In genomic region chr1:168064216-168064615, GRCh38 we compare ENCODE assay signal across 17 cellular contexts.
A peak's percentile ranks its signal among the peaks of the same experiment; 100 is the strongest.
DNase-seq lines count a peak whose midpoint lies in the region; ATAC-seq, FAIRE-seq and TF ChIP-seq lines count a peak whose summit lies in the region.
"Had no signal": no experiment of that assay in that cellular context is flagged by ENCODE, and none has a peak within 500 bp of the region (broad histone marks: within the 10 kb centered on the region; RNA-seq: fewer than 3 reads in every experiment).

No MANE protein-coding gene starts in this region.

- H2BK5ac ChIP-seq in IMR-90 (ENCODE audit: low read depth, low read length, poor library complexity, severe bottlenecking): no peak overlapping the region

- peaks cover 13% of the 10 kb centered on the region; the same call in 1 of the 2 replicates for H3K36me3 ChIP-seq in IMR-90 (ENCODE audit: control insufficient read depth, insufficient read depth, low read length)
- H3K36me3 ChIP-seq in K562 (ENCODE audit: control insufficient read depth, insufficient read depth, low read length): peaks cover 76% of the 10 kb centered on the region
- H3K36me3 ChIP-seq in osteoblast (ENCODE audit: insufficient read depth, low read length): peaks cover 18% of the 10 kb centered on the region

- H4K91ac ChIP-seq in IMR-90 (ENCODE audit: insufficient read depth, low read depth, low read length): no peak overlapping the region

- H2AK9ac ChIP-seq in IMR-90 (replicated peaks; ENCODE audit: low read depth, low read length, poor library complexity): no peak overlapping the region

- no peak overlapping the region for H3K14ac ChIP-seq in IMR-90 (replicated peaks; ENCODE audit: low read depth, low read length)

- no peaks in the 10 kb centered on the region for H4K20me1 ChIP-seq in IMR-90 (ENCODE audit: insufficient read depth, low read length)
- H4K20me1 ChIP-seq in K562 (replicated peaks; ENCODE audit: control insufficient read depth, insufficient read depth, low read length): no peaks in the 10 kb centered on the region
- H4K20me1 ChIP-seq in osteoblast (ENCODE audit: insufficient read depth, low read length): no peaks in the 10 kb centered on the region

- TF ChIP-seq CTCF in IMR-90 (conservative IDR thresholded peaks at IDR 0.05; ENCODE audit: low read depth, low read length) (no peak), K562 (IDR thresholded peaks at IDR 0.05 in 2 of 3, conservative IDR thresholded peaks at IDR 0.05 in 1 of 3; ENCODE audit: insufficient read depth in 2 of 3, low read depth in 1 of 3, low read length in 3 of 3) (no peak), osteoblast (IDR thresholded peaks at IDR 0.05; ENCODE audit: extremely low read depth, low read depth, low read length) (no peak)

- TF ChIP-seq EP300 in K562 (IDR thresholded peaks at IDR 0.05; ENCODE audit: low read length): no peak

- H3K4me3 ChIP-seq in IMR-90 (ENCODE audit: insufficient read depth, low read depth, low read length) (no peak overlapping the region), K562 (no peak overlapping the region), osteoblast (ENCODE audit: insufficient read depth, low read length) (no peak overlapping the region)
- H3K4me3 ChIP-seq: A549; BLaER1 treated with 17β-estradiol and CSF1 and Interleukin-3, amounts not matched to agents 10 nM and 100 nM had no signal

- H3K79me2 ChIP-seq in K562 (ENCODE audit: control insufficient read depth, insufficient read depth, low read length): no peaks in the 10 kb centered on the region; the same call in 2 of the 3 replicates
- H3K79me2 ChIP-seq in osteoblast (ENCODE audit: insufficient read depth, low read length): no peaks in the 10 kb centered on the region

- H3K4me1 ChIP-seq in IMR-90 (ENCODE audit: control insufficient read depth, insufficient read depth, low read length) (no peaks in the 10 kb centered on the region), K562 (replicated peaks in 1 of 2; ENCODE audit: control insufficient read depth in 2 of 2, insufficient read depth in 2 of 2, low read length in 2 of 2) (no peaks in the 10 kb centered on the region), osteoblast (ENCODE audit: insufficient read depth, low read length) (peaks cover 4% of the 10 kb centered on the region)
- H3K4me1 ChIP-seq: A549; BLaER1 treated with 17β-estradiol and CSF1 and Interleukin-3, amounts not matched to agents 10 nM and 100 nM had no signal

- no peaks in the 10 kb centered on the region for H3K9me3 ChIP-seq in IMR-90 (ENCODE audit: control insufficient read depth, insufficient read depth, low read length)
- no peaks in the 10 kb centered on the region for H3K9me3 ChIP-seq in K562 (replicated peaks; ENCODE audit: control insufficient read depth, insufficient read depth, low read depth, low read length)
- H3K9me3 ChIP-seq in osteoblast (ENCODE audit: low read depth, low read length): no peaks in the 10 kb centered on the region
- H3K9me3 ChIP-seq: A549; BLaER1 treated with 17β-estradiol and CSF1 and Interleukin-3, amounts not matched to agents 10 nM and 100 nM; Caco-2 had no signal

- no peak for ATAC-seq in IMR-90 (ENCODE audit: low read depth)
- no peak for ATAC-seq in K562
- ATAC-seq in GM21447 (IDR thresholded peaks at IDR 0.05; ENCODE audit: unreplicated experiment): no peak
- ATAC-seq: A549; CD8-positive, alpha-beta T cell had no signal

- CTCF ChIA-PET in IMR-90 (lab: Yijun Ruan, JAX) (interaction anchor here (3.3 kb wide), 1 partner anchor 18 kb away, joined by 12 read pairs; no protein-coding TSS in a partner anchor), K562 (lab: Yijun Ruan, JAX; ENCODE audit: low intra/inter-chr PET ratio) (no interaction called here)

- TF ChIP-seq POLR2A in IMR-90 (IDR thresholded peaks at IDR 0.05; ENCODE audit: low read depth, low read length) (no peak), K562 (conservative IDR thresholded peaks at IDR 0.05) (no peak)

- no peak for TF ChIP-seq RAD21 in IMR-90 (IDR thresholded peaks at IDR 0.05; ENCODE audit: low read length)
- TF ChIP-seq RAD21 in K562 (CRISPR knock-in tag; conservative IDR thresholded peaks at IDR 0.05 in 1 of 2, IDR thresholded peaks at IDR 0.05 in 1 of 2): no peak

- WGBS in IMR-90 (ENCODE audit: extremely low coverage in 2 of 2, insufficient read length in 1 of 2), 2 experiments: no CpG with 5 or more reads among the region's 1 CpG
- WGBS in K562 (ENCODE audit: insufficient coverage, low coverage, missing lambda C conversion rate): 90% methylated on average over 1 of the region's 1 CpG

- no TSS peak for BruUV-seq in IMR-90 (replicated peaks; lab: Mats Ljungman, UMichigan)
- no TSS peak for BruUV-seq in K562 (replicated peaks; lab: Mats Ljungman, UMichigan)

- H3K9ac ChIP-seq in IMR-90 (ENCODE audit: low read depth, low read length) (no peak overlapping the region), K562 (ENCODE audit: insufficient read depth in 1 of 2, low read depth in 2 of 2, low read length in 2 of 2) (no peak overlapping the region)
- H3K9ac ChIP-seq: BLaER1 treated with 17β-estradiol and CSF1 and Interleukin-3, amounts not matched to agents 10 nM and 100 nM had no signal

- H3K27ac ChIP-seq in IMR-90 (ENCODE audit: insufficient read depth, low read length): no peak overlapping the region
- no peak overlapping the region for H3K27ac ChIP-seq in K562 (ENCODE audit: extremely low read depth, low read depth, low read length)
- H3K27ac ChIP-seq in osteoblast (ENCODE audit: low read depth, low read length): no peak overlapping the region
- H3K27ac ChIP-seq: 22Rv1; A549; BLaER1 treated with 17β-estradiol and CSF1 and Interleukin-3, amounts not matched to agents 10 nM and 100 nM; C4-2B had no signal

- H3K4me2 ChIP-seq in IMR-90 (ENCODE audit: low read depth, low read length) (no peak overlapping the region), K562 (ENCODE audit: insufficient read depth, low read length) (no peak overlapping the region), osteoblast (ENCODE audit: insufficient read depth, low read length) (no peak overlapping the region)
- H3K4me2 ChIP-seq: A549; BLaER1 treated with 17β-estradiol and CSF1 and Interleukin-3, amounts not matched to agents 10 nM and 100 nM had no signal

- H3K27me3 ChIP-seq in IMR-90 (ENCODE audit: control insufficient read depth, insufficient read depth, low read length): no peaks in the 10 kb centered on the region
- no peaks in the 10 kb centered on the region for H3K27me3 ChIP-seq in K562 (ENCODE audit: control insufficient read depth in 2 of 2, insufficient read depth in 2 of 2, low read length in 2 of 2)
- H3K27me3 ChIP-seq in osteoblast (ENCODE audit: insufficient read depth, low read length): no peaks in the 10 kb centered on the region
- H3K27me3 ChIP-seq: BLaER1 treated with 17β-estradiol and CSF1 and Interleukin-3, amounts not matched to agents 10 nM and 100 nM had no signal

- POLR2A ChIA-PET in IMR-90 (lab: Charles Lee; ENCODE audit: unreplicated experiment): interaction anchor here (0.6 kb wide), 1 partner anchor 350 kb away, joined by 4 read pairs; no protein-coding TSS in a partner anchor
- POLR2A ChIA-PET in K562 (lab: Yijun Ruan, JAX): interaction anchor here (0.7 to 2.7 kb wide), 2 partner anchors 9 to 340 kb away, joined by 3 to 8 read pairs; no protein-coding TSS in a partner anchor

- no peak overlapping the region for H3K56ac ChIP-seq in IMR-90 (ENCODE audit: extremely low read depth, insufficient read depth, low read length)

- no peak for FAIRE-seq in K562 (lab: Jason Lieb, UNC)
- FAIRE-seq: A549, GM12891 had no signal

- H4K8ac ChIP-seq in IMR-90 (ENCODE audit: low read depth in 2 of 2, low read length in 2 of 2): no peak overlapping the region

- no peak overlapping the region for H2BK15ac ChIP-seq in IMR-90 (ENCODE audit: low read depth, low read length)

- no peak overlapping the region for H3K4ac ChIP-seq in IMR-90 (ENCODE audit: low read depth, low read length)

- H4K5ac ChIP-seq in IMR-90 (ENCODE audit: low read depth, low read length): no peak overlapping the region

- no peak overlapping the region for H2BK120ac ChIP-seq in IMR-90 (ENCODE audit: low read depth, low read length)

- no peak overlapping the region for H3K23ac ChIP-seq in IMR-90 (ENCODE audit: low read depth, low read length)

- H3K79me1 ChIP-seq in IMR-90 (ENCODE audit: low read depth in 1 of 2, low read length in 2 of 2): peaks cover 5 to 16% of the 10 kb centered on the region in 2 experiments; a peak in 2 of 4 replicates

- DNase-seq in IMR-90: no peak
- DNase-seq in K562 (ENCODE audit: extremely low read depth in 1 of 4, low spot score in 3 of 4): no peak
- peak; percentile 6 for DNase-seq in osteoblast (ENCODE audit: insufficient read length, low spot score, missing footprints)
- no peak for DNase-seq in hepatic stellate cell (ENCODE audit: low spot score)
- DNase-seq: AML-193; Caco-2; Calu3; CD4-positive, alpha-beta T cell; CD8-positive, alpha-beta T cell; DMS79 treated with DMSO at 0.1 percent for 48 hours; GF-D8 had no signal

- no peak overlapping the region for H3K18ac ChIP-seq in IMR-90 (ENCODE audit: low read depth, low read length)

- H2AK5ac ChIP-seq in IMR-90 (ENCODE audit: low read depth, low read length): no peak overlapping the region

- H2AFZ ChIP-seq in IMR-90 (replicated peaks; ENCODE audit: low read length, poor library complexity): no peak overlapping the region
- no peak overlapping the region for H2AFZ ChIP-seq in K562 (ENCODE audit: low read depth, low read length)
- H2AFZ ChIP-seq in osteoblast (ENCODE audit: low read length): no peak overlapping the region

- in situ Hi-C loops in IMR-90 (cut with MboI; ENCODE audit: low sequenced_read_pairs) (no loop called here), K562 (cut with MboI) (no loop called here)

- dilution Hi-C loops in IMR-90 (cut with HindIII; ENCODE audit: low sequenced_read_pairs, unreplicated experiment): no loop called here

- intact Hi-C loops in IMR-90 (cut with micrococcal nuclease): loop anchor here (5.0 kb wide), 1 partner anchor 42 kb away; no protein-coding TSS in a partner anchor
- intact Hi-C loops in K562 (cut with micrococcal nuclease): loop anchor here (5.0 kb wide), 1 partner anchor 127 kb away; the partner anchor contains the start of genes DCAF6 and MPC2

- no peak overlapping the region for H2BK20ac ChIP-seq in IMR-90 (ENCODE audit: low read depth, low read length)

- H3K9me1 ChIP-seq in IMR-90 (ENCODE audit: insufficient read depth, low read length): no peaks in the 10 kb centered on the region
- no peaks in the 10 kb centered on the region for H3K9me1 ChIP-seq in K562 (ENCODE audit: control insufficient read depth, insufficient read depth, low read length)

TF ChIP-seq in IMR-90, 13 proteins besides CTCF, POLR2A, EP300 and RAD21:
- TF ChIP-seq BHLHE40 (IDR thresholded peaks at IDR 0.05; ENCODE audit: low read depth, low read length): no peak
- peak; percentile 48; the same call in 1 of the 2 replicates for TF ChIP-seq CEBPB (IDR thresholded peaks at IDR 0.05; ENCODE audit: low read depth, low read length)

TF ChIP-seq in K562, 482 proteins besides CTCF, POLR2A, EP300 and RAD21 (continues in another document):
- TF ChIP-seq KAT2B (IDR thresholded peaks at IDR 0.05; ENCODE audit: low read depth, low read length) (no peak), CEBPG (CRISPR knock-in tag; IDR thresholded peaks at IDR 0.05) (no peak), CEBPG (tag; conservative IDR thresholded peaks at IDR 0.05 in 1 of 2, IDR thresholded peaks at IDR 0.05 in 1 of 2) (peak; percentile 60 to 72), CEBPB (tag; IDR thresholded peaks at IDR 0.05) (0 out of 2 replicates have a peak, but pooled peaks have one; percentile 39)
